1 cellular context compared by ENCODE assay signal in the genomic region with DNA sequence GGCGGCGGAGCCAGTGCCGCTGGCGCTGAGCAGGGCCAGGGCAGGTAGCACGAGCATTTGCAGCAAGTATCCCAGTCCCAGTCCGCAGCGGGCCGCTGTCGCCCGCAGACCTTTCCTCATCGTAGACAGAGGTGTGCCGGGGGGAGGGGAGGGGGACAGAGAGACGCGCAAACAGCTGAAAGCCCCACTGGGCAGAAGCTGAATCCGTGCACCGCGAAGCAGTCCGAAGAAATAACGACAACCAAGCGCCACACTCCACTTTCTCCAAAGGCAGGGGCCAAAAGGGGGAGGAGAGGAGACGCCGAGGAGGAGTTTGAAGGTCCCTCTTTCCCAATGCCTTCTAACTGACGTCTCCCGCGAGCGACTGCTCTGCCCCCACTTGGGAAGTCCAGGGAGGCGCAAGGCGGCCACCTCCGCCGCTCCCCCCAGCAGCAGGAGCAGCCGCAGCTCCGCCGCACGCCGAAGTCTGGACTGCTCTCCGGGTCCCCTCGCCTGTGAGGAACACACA.
TF ChIP-seq lines count a peak whose summit lies in the region.

Gene UNC5C (minus strand): TSS at position 236 of the 508 bp plus-strand sequence.

TF ChIP-seq in SK-N-SH, 30 proteins besides CTCF, POLR2A, EP300 and RAD21 (continued from another document):
- TF ChIP-seq, protein P1, sequence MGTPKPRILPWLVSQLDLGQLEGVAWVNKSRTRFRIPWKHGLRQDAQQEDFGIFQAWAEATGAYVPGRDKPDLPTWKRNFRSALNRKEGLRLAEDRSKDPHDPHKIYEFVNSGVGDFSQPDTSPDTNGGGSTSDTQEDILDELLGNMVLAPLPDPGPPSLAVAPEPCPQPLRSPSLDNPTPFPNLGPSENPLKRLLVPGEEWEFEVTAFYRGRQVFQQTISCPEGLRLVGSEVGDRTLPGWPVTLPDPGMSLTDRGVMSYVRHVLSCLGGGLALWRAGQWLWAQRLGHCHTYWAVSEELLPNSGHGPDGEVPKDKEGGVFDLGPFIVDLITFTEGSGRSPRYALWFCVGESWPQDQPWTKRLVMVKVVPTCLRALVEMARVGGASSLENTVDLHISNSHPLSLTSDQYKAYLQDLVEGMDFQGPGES (IDR thresholded peaks at IDR 0.05; ENCODE audit: low read depth, low read length), result no peak
- TF ChIP-seq SIN3A (IDR thresholded peaks at IDR 0.05; ENCODE audit: borderline replicate concordance, low read depth, low read length) (peak; percentile 89; the same call in 1 of the 2 replicates), JUND (IDR thresholded peaks at IDR 0.05) (no peak), FOXM1 (IDR thresholded peaks at IDR 0.05; ENCODE audit: low read depth) (no peak), GABPA (IDR thresholded peaks at IDR 0.05; ENCODE audit: low read depth) (no peak), SMC3 (IDR thresholded peaks at IDR 0.05; ENCODE audit: low read depth, low read length) (no peak; the same call in none of the 2 replicates), EZH2phosphoT487 (IDR thresholded peaks at IDR 0.05; ENCODE audit: borderline replicate concordance, low read depth) (no peak), RXRA (IDR thresholded peaks at IDR 0.05; ENCODE audit: borderline replicate concordance, low read depth) (no peak), TAF1 (IDR thresholded peaks at IDR 0.05; ENCODE audit: borderline replicate concordance, low read depth, low read length) (peak; percentile 89), NFIC (IDR thresholded peaks at IDR 0.05; ENCODE audit: borderline replicate concordance) (no peak), CHD2 (IDR thresholded peaks at IDR 0.05; ENCODE audit: low read length, partially characterized antibody) (peak; percentile 73), POLR2AphosphoS5 (IDR thresholded peaks at IDR 0.05; ENCODE audit: low read depth, low read length) (peak; percentile 85), PBX3 (IDR thresholded peaks at IDR 0.05) (peak; percentile 30; the same call in 1 of the 2 replicates), RFX5 (IDR thresholded peaks at IDR 0.05; ENCODE audit: low read length) (no peak), NRF1 (IDR thresholded peaks at IDR 0.05; ENCODE audit: low read depth, low read length) (no peak), FOXJ3 (CRISPR knock-in tag; IDR thresholded peaks at IDR 0.05) (0 out of 2 replicates have a peak, but pooled peaks have one; percentile 27), GATA2 (CRISPR knock-in tag; IDR thresholded peaks at IDR 0.05) (no peak), FOSL2 (IDR thresholded peaks at IDR 0.05; ENCODE audit: borderline replicate concordance, low read depth) (no peak), MEF2A (IDR thresholded peaks at IDR 0.05; ENCODE audit: borderline replicate concordance, low read depth) (no peak), TCF12 (IDR thresholded peaks at IDR 0.05) (0 out of 2 replicates have a peak, but pooled peaks have one; percentile 11), RCOR1 (IDR thresholded peaks at IDR 0.05; ENCODE audit: low read length) (no peak)
- TF ChIP-seq, protein P2, sequence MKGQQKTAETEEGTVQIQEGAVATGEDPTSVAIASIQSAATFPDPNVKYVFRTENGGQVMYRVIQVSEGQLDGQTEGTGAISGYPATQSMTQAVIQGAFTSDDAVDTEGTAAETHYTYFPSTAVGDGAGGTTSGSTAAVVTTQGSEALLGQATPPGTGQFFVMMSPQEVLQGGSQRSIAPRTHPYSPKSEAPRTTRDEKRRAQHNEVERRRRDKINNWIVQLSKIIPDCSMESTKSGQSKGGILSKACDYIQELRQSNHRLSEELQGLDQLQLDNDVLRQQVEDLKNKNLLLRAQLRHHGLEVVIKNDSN (IDR thresholded peaks at IDR 0.05; ENCODE audit: borderline replicate concordance, low read depth), result no peak
- TF ChIP-seq, protein P3, sequence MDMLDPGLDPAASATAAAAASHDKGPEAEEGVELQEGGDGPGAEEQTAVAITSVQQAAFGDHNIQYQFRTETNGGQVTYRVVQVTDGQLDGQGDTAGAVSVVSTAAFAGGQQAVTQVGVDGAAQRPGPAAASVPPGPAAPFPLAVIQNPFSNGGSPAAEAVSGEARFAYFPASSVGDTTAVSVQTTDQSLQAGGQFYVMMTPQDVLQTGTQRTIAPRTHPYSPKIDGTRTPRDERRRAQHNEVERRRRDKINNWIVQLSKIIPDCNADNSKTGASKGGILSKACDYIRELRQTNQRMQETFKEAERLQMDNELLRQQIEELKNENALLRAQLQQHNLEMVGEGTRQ (IDR thresholded peaks at IDR 0.05; ENCODE audit: borderline replicate concordance, low read depth, low read length), result no peak
- TF ChIP-seq, protein P4, sequence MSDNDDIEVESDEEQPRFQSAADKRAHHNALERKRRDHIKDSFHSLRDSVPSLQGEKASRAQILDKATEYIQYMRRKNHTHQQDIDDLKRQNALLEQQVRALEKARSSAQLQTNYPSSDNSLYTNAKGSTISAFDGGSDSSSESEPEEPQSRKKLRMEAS (IDR thresholded peaks at IDR 0.05; ENCODE audit: low read depth), result no peak; the same call in 1 of the 2 replicates
